ENCODE assay signal across 2 cellular contexts in the genomic region with DNA sequence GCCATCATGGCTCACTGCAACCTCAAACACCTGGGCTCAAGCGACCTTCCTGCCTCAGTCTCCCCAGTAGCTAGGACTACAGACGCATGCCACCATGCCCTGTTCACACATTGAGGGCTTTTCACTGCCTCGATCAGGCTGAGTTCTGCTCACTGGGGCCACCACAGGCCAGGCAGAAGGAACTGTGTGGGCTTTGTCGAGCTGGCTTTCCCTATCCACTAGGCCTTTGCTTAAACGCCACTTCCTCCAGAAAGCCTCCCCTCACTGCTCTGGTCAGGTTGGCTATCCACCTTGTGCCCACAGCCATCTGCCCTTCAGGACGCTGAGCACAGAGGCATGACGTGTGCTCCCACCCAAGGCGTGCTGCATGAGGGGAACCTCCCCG.
TF ChIP-seq lines count a peak whose summit lies in the region.

No MANE protein-coding gene starts in this region.

TF ChIP-seq in A549, 52 proteins besides CTCF, POLR2A, EP300 and RAD21:
- TF ChIP-seq FOXS1 (CRISPR knock-in tag; IDR thresholded peaks at IDR 0.05), result no peak
- no peak for TF ChIP-seq RNF2 (IDR thresholded peaks at IDR 0.05; ENCODE audit: borderline replicate concordance, low read depth)
- TF ChIP-seq, protein P1, sequence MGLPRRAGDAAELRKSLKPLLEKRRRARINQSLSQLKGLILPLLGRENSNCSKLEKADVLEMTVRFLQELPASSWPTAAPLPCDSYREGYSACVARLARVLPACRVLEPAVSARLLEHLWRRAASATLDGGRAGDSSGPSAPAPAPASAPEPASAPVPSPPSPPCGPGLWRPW (IDR thresholded peaks at IDR 0.05), result no peak
- TF ChIP-seq TP53 (CRISPR knock-in tag; IDR thresholded peaks at IDR 0.05), result no peak
- TF ChIP-seq, protein P2, sequence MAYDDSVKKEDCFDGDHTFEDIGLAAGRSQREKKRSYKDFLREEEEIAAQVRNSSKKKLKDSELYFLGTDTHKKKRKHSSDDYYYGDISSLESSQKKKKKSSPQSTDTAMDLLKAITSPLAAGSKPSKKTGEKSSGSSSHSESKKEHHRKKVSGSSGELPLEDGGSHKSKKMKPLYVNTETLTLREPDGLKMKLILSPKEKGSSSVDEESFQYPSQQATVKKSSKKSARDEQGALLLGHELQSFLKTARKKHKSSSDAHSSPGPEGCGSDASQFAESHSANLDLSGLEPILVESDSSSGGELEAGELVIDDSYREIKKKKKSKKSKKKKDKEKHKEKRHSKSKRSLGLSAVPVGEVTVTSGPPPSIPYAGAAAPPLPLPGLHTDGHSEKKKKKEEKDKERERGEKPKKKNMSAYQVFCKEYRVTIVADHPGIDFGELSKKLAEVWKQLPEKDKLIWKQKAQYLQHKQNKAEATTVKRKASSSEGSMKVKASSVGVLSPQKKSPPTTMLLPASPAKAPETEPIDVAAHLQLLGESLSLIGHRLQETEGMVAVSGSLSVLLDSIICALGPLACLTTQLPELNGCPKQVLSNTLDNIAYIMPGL (CRISPR knock-in tag; IDR thresholded peaks at IDR 0.05; ENCODE audit: borderline replicate concordance), result no peak
- TF ChIP-seq SMC3 (IDR thresholded peaks at IDR 0.05), result no peak
- no peak for TF ChIP-seq BHLHE40 (IDR thresholded peaks at IDR 0.05; ENCODE audit: low read depth, low read length)
- TF ChIP-seq POLR2AphosphoS2 (conservative IDR thresholded peaks at IDR 0.05; ENCODE audit: low read length), result no peak
- no peak for TF ChIP-seq HOXB5 (CRISPR knock-in tag; IDR thresholded peaks at IDR 0.05)
- TF ChIP-seq ZC3H11A (IDR thresholded peaks at IDR 0.05), result no peak
- TF ChIP-seq RARB (CRISPR knock-in tag; IDR thresholded peaks at IDR 0.05), result no peak
- TF ChIP-seq, protein P3, sequence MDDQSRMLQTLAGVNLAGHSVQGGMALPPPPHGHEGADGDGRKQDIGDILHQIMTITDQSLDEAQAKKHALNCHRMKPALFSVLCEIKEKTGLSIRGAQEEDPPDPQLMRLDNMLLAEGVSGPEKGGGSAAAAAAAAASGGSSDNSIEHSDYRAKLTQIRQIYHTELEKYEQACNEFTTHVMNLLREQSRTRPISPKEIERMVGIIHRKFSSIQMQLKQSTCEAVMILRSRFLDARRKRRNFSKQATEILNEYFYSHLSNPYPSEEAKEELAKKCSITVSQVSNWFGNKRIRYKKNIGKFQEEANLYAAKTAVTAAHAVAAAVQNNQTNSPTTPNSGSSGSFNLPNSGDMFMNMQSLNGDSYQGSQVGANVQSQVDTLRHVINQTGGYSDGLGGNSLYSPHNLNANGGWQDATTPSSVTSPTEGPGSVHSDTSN (IDR thresholded peaks at IDR 0.05), result no peak
- TF ChIP-seq ESRRA (IDR thresholded peaks at IDR 0.05; ENCODE audit: borderline replicate concordance, low read length), result no peak

TF ChIP-seq in IMR-90, 13 proteins besides CTCF, POLR2A, EP300 and RAD21:
- TF ChIP-seq, protein P4, sequence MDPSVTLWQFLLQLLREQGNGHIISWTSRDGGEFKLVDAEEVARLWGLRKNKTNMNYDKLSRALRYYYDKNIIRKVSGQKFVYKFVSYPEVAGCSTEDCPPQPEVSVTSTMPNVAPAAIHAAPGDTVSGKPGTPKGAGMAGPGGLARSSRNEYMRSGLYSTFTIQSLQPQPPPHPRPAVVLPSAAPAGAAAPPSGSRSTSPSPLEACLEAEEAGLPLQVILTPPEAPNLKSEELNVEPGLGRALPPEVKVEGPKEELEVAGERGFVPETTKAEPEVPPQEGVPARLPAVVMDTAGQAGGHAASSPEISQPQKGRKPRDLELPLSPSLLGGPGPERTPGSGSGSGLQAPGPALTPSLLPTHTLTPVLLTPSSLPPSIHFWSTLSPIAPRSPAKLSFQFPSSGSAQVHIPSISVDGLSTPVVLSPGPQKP (IDR thresholded peaks at IDR 0.05; ENCODE audit: borderline replicate concordance, low read depth, low read length), result no peak
- TF ChIP-seq FOS (IDR thresholded peaks at IDR 0.05; ENCODE audit: low read depth, low read length), result no peak
- no peak for TF ChIP-seq RCOR1 (IDR thresholded peaks at IDR 0.05; ENCODE audit: insufficient replicate concordance, low read length)
- TF ChIP-seq, protein P5, sequence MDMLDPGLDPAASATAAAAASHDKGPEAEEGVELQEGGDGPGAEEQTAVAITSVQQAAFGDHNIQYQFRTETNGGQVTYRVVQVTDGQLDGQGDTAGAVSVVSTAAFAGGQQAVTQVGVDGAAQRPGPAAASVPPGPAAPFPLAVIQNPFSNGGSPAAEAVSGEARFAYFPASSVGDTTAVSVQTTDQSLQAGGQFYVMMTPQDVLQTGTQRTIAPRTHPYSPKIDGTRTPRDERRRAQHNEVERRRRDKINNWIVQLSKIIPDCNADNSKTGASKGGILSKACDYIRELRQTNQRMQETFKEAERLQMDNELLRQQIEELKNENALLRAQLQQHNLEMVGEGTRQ (IDR thresholded peaks at IDR 0.05; ENCODE audit: low read depth, low read length), result no peak
- no peak for TF ChIP-seq RFX5 (IDR thresholded peaks at IDR 0.05; ENCODE audit: low read depth, low read length)
- no peak for TF ChIP-seq MAFK (IDR thresholded peaks at IDR 0.05; ENCODE audit: low read depth, low read length)
- no peak for TF ChIP-seq CEBPB (IDR thresholded peaks at IDR 0.05; ENCODE audit: low read depth, low read length)
- TF ChIP-seq BHLHE40 (IDR thresholded peaks at IDR 0.05; ENCODE audit: low read depth, low read length), result no peak
- TF ChIP-seq SMC3 (IDR thresholded peaks at IDR 0.05; ENCODE audit: low read depth, low read length), result no peak
- TF ChIP-seq CHD1 (IDR thresholded peaks at IDR 0.05; ENCODE audit: low read depth, low read length), result no peak
- TF ChIP-seq MAZ (IDR thresholded peaks at IDR 0.05; ENCODE audit: borderline replicate concordance, low read depth, low read length), result no peak
- no peak for TF ChIP-seq NFE2L2 (IDR thresholded peaks at IDR 0.05; ENCODE audit: low read depth, low read length)
